8 cellular contexts compared by ENCODE assay signal in the genomic region with DNA sequence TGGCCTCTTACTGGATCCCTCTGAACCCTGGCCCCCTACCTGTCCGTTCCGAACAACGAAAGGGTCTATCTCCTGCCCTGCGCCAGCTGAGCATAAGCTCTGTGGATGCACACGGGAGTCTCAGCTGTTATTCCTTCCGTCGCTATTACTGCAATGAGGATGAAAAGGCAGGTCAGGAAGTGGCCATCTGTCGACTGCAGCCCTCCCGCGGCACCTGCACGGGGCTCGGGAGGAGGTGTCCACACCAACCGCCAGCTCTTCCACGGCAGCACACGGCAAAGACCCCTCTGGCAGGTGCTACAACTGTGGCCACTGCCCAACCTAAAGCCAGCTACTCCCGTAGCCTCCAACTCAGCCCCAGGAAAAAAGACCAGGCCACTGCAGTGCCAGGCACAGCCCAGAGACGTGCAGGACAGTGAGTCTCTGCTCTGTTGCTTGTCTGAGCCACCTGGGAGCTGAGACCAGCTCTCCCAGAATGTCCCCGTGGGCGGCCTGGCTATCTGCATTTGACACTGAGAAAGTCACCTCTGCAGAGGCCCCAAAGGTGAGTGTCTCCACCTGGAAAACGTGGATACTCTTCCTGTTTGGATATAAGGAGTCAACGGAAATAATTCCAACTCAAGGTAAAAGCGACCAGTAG. TPM values are rescaled to one million over a fixed set of nuclear protein-coding genes. Genes with fewer than 3 reads are reported as not detected.
A peak's percentile ranks its signal among the peaks of the same experiment; 100 is the strongest.
DNase-seq lines count a peak whose midpoint lies in the region; TF ChIP-seq lines count a peak whose summit lies in the region.
"Had no signal": no experiment of that assay in that cellular context is flagged by ENCODE, and none has a peak within 500 bp of the region (broad histone marks: within the 10 kb centered on the region; RNA-seq: fewer than 3 reads in every experiment).

No MANE protein-coding gene starts in this region.

- peaks cover 65 to 98% (median 74%) of the 10 kb centered on the region in 4 donors for H3K4me1 Mint-ChIP-seq in CD4-positive, alpha-beta memory T cell

- H3K36me3 ChIP-seq in CD4-positive, alpha-beta memory T cell (ENCODE audit: insufficient read depth, low read length): no peaks in the 10 kb centered on the region
- H3K36me3 ChIP-seq in HUES6 (ENCODE audit: control insufficient read depth, insufficient read depth, low read length): no peaks in the 10 kb centered on the region
- H3K36me3 ChIP-seq in adrenal gland (replicated peaks in 1 of 2): no peaks in the 10 kb centered on the region
- peaks cover 6% of the 10 kb centered on the region for H3K36me3 ChIP-seq in mesodermal cell (ENCODE audit: control insufficient read depth, insufficient read depth, low read length)

- intact Hi-C loops in CD4-positive, alpha-beta memory T cell (cut with micrococcal nuclease): no loop called here
- intact Hi-C loops in adrenal gland (cut with DNase I): no loop called here

- H3K27me3 ChIP-seq in CD4-positive, alpha-beta memory T cell (ENCODE audit: insufficient read depth, low read length): no peaks in the 10 kb centered on the region
- no peaks in the 10 kb centered on the region for H3K27me3 ChIP-seq in HUES6 (ENCODE audit: control insufficient read depth, insufficient read depth, low read length)
- H3K27me3 ChIP-seq in adrenal gland: no peaks in the 10 kb centered on the region

- no peak overlapping the region for H3K9ac ChIP-seq in HUES6 (ENCODE audit: low read length)
- H3K9ac ChIP-seq: KMS-11 had no signal

- H3K4me1 ChIP-seq in CD4-positive, alpha-beta memory T cell (ENCODE audit: insufficient read depth, low read length): peaks cover 74% of the 10 kb centered on the region
- peaks cover 67% of the 10 kb centered on the region for H3K4me1 ChIP-seq in HUES6 (ENCODE audit: control insufficient read depth, insufficient read depth, low read length)
- peaks cover 47 to 57% of the 10 kb centered on the region in 2 donors for H3K4me1 ChIP-seq in adrenal gland (replicated peaks in 1 of 2)
- H3K4me1 ChIP-seq in mesodermal cell (ENCODE audit: control insufficient read depth, insufficient read depth, low read length, poor library complexity, severe bottlenecking): peaks cover 63% of the 10 kb centered on the region

- no peak for TF ChIP-seq POLR2A in adrenal gland (IDR thresholded peaks at IDR 0.05)

- 87 to 91% (median 89%) methylated on average over 15 to 22 of the region's 22 CpGs for WGBS in adrenal gland, 4 donors
- WGBS in mesodermal cell (ENCODE audit: insufficient coverage in 2 of 2), 2 experiments: 93 to 94% methylated on average over 21 to 22 of the region's 22 CpGs

- peaks cover 0 to 1% of the 10 kb centered on the region in 2 donors for H3K36me3 Mint-ChIP-seq in CD4-positive, alpha-beta memory T cell

- H3K4me3 Mint-ChIP-seq in CD4-positive, alpha-beta memory T cell: peak overlapping the region in 4 of 8 donors; percentile 7 to 86 (median 54)

- POLR2A ChIA-PET in CD4-positive, alpha-beta memory T cell (lab: Charles Lee; ENCODE audit: partially characterized antibody): no interaction called here

- peak overlapping the region in 4 of 7 donors; percentile 53 to 96 (median 92) for H3K27ac Mint-ChIP-seq in CD4-positive, alpha-beta memory T cell

- H3K4me3 ChIP-seq in CD4-positive, alpha-beta memory T cell (ENCODE audit: low read length in 2 of 2): no peak overlapping the region
- H3K4me3 ChIP-seq in HUES6 (ENCODE audit: low read depth, low read length) (no peak overlapping the region), adrenal gland (no peak overlapping the region), mesodermal cell (ENCODE audit: extremely low read depth, insufficient read depth, low read length, poor library complexity, severe bottlenecking) (no peak overlapping the region)

- CTCF ChIA-PET in CD4-positive, alpha-beta memory T cell (lab: Charles Lee; ENCODE audit: partially characterized antibody): interaction anchor here (1.0 to 1.7 kb wide), 2 partner anchors 11 to 14 kb away, joined by 3 read pairs; no protein-coding TSS in a partner anchor

- no peaks in the 10 kb centered on the region for H3K27me3 Mint-ChIP-seq in CD4-positive, alpha-beta memory T cell

- TF ChIP-seq CTCF in adrenal gland (IDR thresholded peaks at IDR 0.05): no peak

- no peak for DNase-seq in CD4-positive, alpha-beta memory T cell
- DNase-seq in adrenal gland: no peak
- DNase-seq in mucosa of gallbladder (ENCODE audit: low spot score): no peak
- no peak for DNase-seq in DMS153 treated with DMSO at 0.1 percent for 48 hours (lab: John Stamatoyannopoulos, UW; ENCODE audit: unreplicated experiment)
- no peak for DNase-seq in activated CD4-positive, alpha-beta T cell treated with anti-CD3 and anti-CD28 coated beads, Interleukin-2, amount 50 U/mL, for 1 hour

- no peaks in the 10 kb centered on the region for H3K9me3 ChIP-seq in CD4-positive, alpha-beta memory T cell (ENCODE audit: control insufficient read depth in 1 of 2, low read length in 2 of 2)
- no peaks in the 10 kb centered on the region for H3K9me3 ChIP-seq in HUES6 (ENCODE audit: control insufficient read depth, insufficient read depth, low read depth, low read length)
- no peaks in the 10 kb centered on the region for H3K9me3 ChIP-seq in adrenal gland (replicated peaks in 1 of 3)
- no peaks in the 10 kb centered on the region for H3K9me3 ChIP-seq in mesodermal cell (ENCODE audit: control insufficient read depth, low read length)

- no peaks in the 10 kb centered on the region for H3K9me3 Mint-ChIP-seq in CD4-positive, alpha-beta memory T cell

- peak overlapping the region; percentile 33 for H3K27ac ChIP-seq in CD4-positive, alpha-beta memory T cell (ENCODE audit: low read depth, low read length)
- H3K27ac ChIP-seq in HUES6 (ENCODE audit: low read depth, low read length) (peak overlapping the region; percentile 71; the same call in 1 of the 2 replicates), adrenal gland (peak overlapping the region in 4 of 5 donors; percentile 58 to 69 (median 62)), mesodermal cell (ENCODE audit: low read depth, low read length, severe bottlenecking) (peak overlapping the region; percentile 5)
- H3K27ac ChIP-seq: KMS-11 had no signal

RNA-seq across cellular contexts. Expression of a gene that starts 19.1 kb away (rescaled TPM):
- 10 to 100 TPM; 40.6 to 51.7 TPM for total RNA-seq in CD4-positive, alpha-beta memory T cell
- polyA plus RNA-seq in CD4-positive, alpha-beta memory T cell: 1 to 10 TPM in 1 of 2 donors, under 1 TPM in 1; 0.76 to 4.4 TPM
- total RNA-seq in adrenal gland (100 to 1,000 TPM in 1 of 8 donors, 10 to 100 TPM in 7; 25.7 to 108 (median 30.6) TPM), mucosa of gallbladder (24.4 TPM)
- polyA plus RNA-seq in adrenal gland: 10 to 100 TPM in 1 of 3 donors, 1 to 10 TPM in 2; 4.6 to 17.9 (median 8.8) TPM
- polyA plus RNA-seq in mesodermal cell (2013, experiment 1 of 2): 24.2 TPM
- polyA plus RNA-seq in mesodermal cell (2013, experiment 2 of 2): 19.2 TPM

Comparison
In these comparisons a context has a peak if more than half of its experiments do, and no peak if none do; other contexts are left out.
1. H3K27ac ChIP-seq: peak in every context shown above with its lines; median percentile 71 in HUES6; 62 in adrenal gland; 33 in CD4-positive, alpha-beta memory T cell; 5 in mesodermal cell.